8 cellular contexts compared by ENCODE assay signal in genomic region chr15:99251436-99251821, GRCh38. TPM values are rescaled to one million over a fixed set of nuclear protein-coding genes. Genes with fewer than 3 reads are reported as not detected.
A peak's percentile ranks its signal among the peaks of the same experiment; 100 is the strongest.
DNase-seq lines count a peak whose midpoint lies in the region; ATAC-seq and TF ChIP-seq lines count a peak whose summit lies in the region.

Gene LRRC28, plus strand, starts transcription at chr15:99251481. Its CDS starts 4,477 bp downstream, at chr15:99255958.

- H3K4me3 Mint-ChIP-seq in Caco-2 (ENCODE audit: unreplicated experiment), result no peak within 1 kb of the TSS
- peak within 1 kb of the TSS; percentile 90 for H3K4me3 Mint-ChIP-seq in activated T-helper 17 cell treated with anti-CD3 and anti-CD28 coated beads, Interleukin-2, amount 50 U/mL, for 72 hours

- no peaks in the 10 kb centered on the region for H3K4me1 Mint-ChIP-seq in Caco-2 (ENCODE audit: low read depth, unreplicated experiment)
- peaks cover 17% of the 10 kb centered on the region for H3K4me1 Mint-ChIP-seq in activated T-helper 17 cell treated with anti-CD3 and anti-CD28 coated beads, Interleukin-2, amount 50 U/mL, for 72 hours

- H3K27ac Mint-ChIP-seq in Caco-2 (ENCODE audit: unreplicated experiment), result peak within 1 kb of the TSS; percentile 92
- H3K27ac Mint-ChIP-seq in activated T-helper 17 cell treated with anti-CD3 and anti-CD28 coated beads, Interleukin-2, amount 50 U/mL, for 72 hours, result peak within 1 kb of the TSS; percentile 83

- no peaks in the 10 kb centered on the region for H3K36me3 ChIP-seq in Caco-2 (ENCODE audit: control insufficient read depth, insufficient read depth, low read length)

- no TSS peak for BruUV-seq in Caco-2 (replicated peaks; lab: Mats Ljungman, UMichigan)

- no peaks in the 10 kb centered on the region for H3K9me3 Mint-ChIP-seq in Caco-2 (ENCODE audit: unreplicated experiment)
- no peaks in the 10 kb centered on the region for H3K9me3 Mint-ChIP-seq in activated T-helper 17 cell treated with anti-CD3 and anti-CD28 coated beads, Interleukin-2, amount 50 U/mL, for 72 hours

- no peaks in the 10 kb centered on the region for H3K27me3 ChIP-seq in Caco-2 (replicated peaks; ENCODE audit: control insufficient read depth, insufficient read depth, low read length)

- no peaks in the 10 kb centered on the region; the same call in 1 of the 2 replicates for H3K4me1 ChIP-seq in Caco-2

- intact Hi-C loops in Caco-2 (cut with micrococcal nuclease; ENCODE audit: unreplicated experiment), result loop anchor here (1.0 kb wide), 2 partner anchors 146 to 482 kb away; partner anchors contain the start of genes LYSMD4 and SYNM
- intact Hi-C loops in left cardiac atrium (cut with DNase I), result no loop called here

- peak within 1 kb of the TSS; percentile 84 for H3K4me3 ChIP-seq in Caco-2 (ENCODE audit: low read depth, low read length)
- H3K4me3 ChIP-seq in retinal pigment epithelial cell (ENCODE audit: low read length), result peak within 1 kb of the TSS; percentile 90

- POLR2A ChIA-PET in Caco-2 (lab: Charles Lee), result interaction anchor here (0.6 to 1.9 kb wide), 6 partner anchors 13 to 482 kb away, joined by 3 to 19 read pairs (median 4); partner anchors contain the start of genes LYSMD4 and SYNM

- CTCF ChIA-PET in Caco-2 (lab: Charles Lee), result interaction anchor here (0.8 to 1.4 kb wide), 3 partner anchors 21 to 505 kb away, joined by 3 to 5 read pairs (median 5); no protein-coding TSS in a partner anchor

- H3K36me3 Mint-ChIP-seq in Caco-2 (ENCODE audit: insufficient read depth, unreplicated experiment), result no peaks in the 10 kb centered on the region
- H3K36me3 Mint-ChIP-seq in activated T-helper 17 cell treated with anti-CD3 and anti-CD28 coated beads, Interleukin-2, amount 50 U/mL, for 72 hours (ENCODE audit: low read depth), result peaks cover 9% of the 10 kb centered on the region

- no peaks in the 10 kb centered on the region for H3K27me3 Mint-ChIP-seq in Caco-2 (ENCODE audit: insufficient read depth, unreplicated experiment)
- no peaks in the 10 kb centered on the region for H3K27me3 Mint-ChIP-seq in activated T-helper 17 cell treated with anti-CD3 and anti-CD28 coated beads, Interleukin-2, amount 50 U/mL, for 72 hours

- TF ChIP-seq CTCF in Caco-2 (IDR thresholded peaks at IDR 0.05; ENCODE audit: insufficient read depth in 1 of 2, low read depth in 1 of 2, low read length in 1 of 2, severe bottlenecking in 1 of 2, unreplicated experiment in 1 of 2), result no peak
- no peak for TF ChIP-seq CTCF in retinal pigment epithelial cell (conservative IDR thresholded peaks at IDR 0.05; ENCODE audit: low read depth, low read length)

- no peak for ATAC-seq in activated T-helper 17 cell treated with anti-CD3 and anti-CD28 coated beads, Interleukin-2, amount 50 U/mL, for 72 hours (replicated peaks)
- ATAC-seq in left cardiac atrium (no peak), GM21381 (IDR thresholded peaks at IDR 0.05; ENCODE audit: unreplicated experiment) (no peak)

- no peaks in the 10 kb centered on the region for H3K9me3 ChIP-seq in Caco-2

- no peak for DNase-seq in Caco-2
- peak; percentile 25 for DNase-seq in HCEC 1CT
- no peak for DNase-seq in left cardiac atrium
- no peak for DNase-seq in retinal pigment epithelial cell (ENCODE audit: low read depth)
- DNase-seq in NCI-H69 (lab: John Stamatoyannopoulos, UW), result no peak
- DNase-seq in amniotic stem cell (lab: John Stamatoyannopoulos, UW), result no peak

RNA-seq across cellular contexts. Expression of gene LRRC28, which starts in this region (rescaled TPM):
- total RNA-seq in Caco-2 (2022) (15.2 and 17.8 TPM in 2 replicates), left cardiac atrium (10 to 100 TPM; 23.8 to 25.2 TPM)
- 10 to 100 TPM; 18.5 to 26.0 TPM for total RNA-seq in activated T-helper 17 cell treated with anti-CD3 and anti-CD28 coated beads, Interleukin-2, amount 50 U/mL, for 72 hours
